Comparison of ENCODE assay signal across 23 cellular contexts in genomic region chr3:58586776-58587192, GRCh38. TPM values are rescaled to one million over a fixed set of nuclear protein-coding genes. Genes with fewer than 3 reads are reported as not detected.
A peak's percentile ranks its signal among the peaks of the same experiment; 100 is the strongest.
DNase-seq lines count a peak whose midpoint lies in the region; ATAC-seq and TF ChIP-seq lines count a peak whose summit lies in the region.
"Had no signal": no experiment of that assay in that cellular context is flagged by ENCODE, and none has a peak within 500 bp of the region (broad histone marks: within the 10 kb centered on the region; RNA-seq: fewer than 3 reads in every experiment).

No MANE protein-coding gene starts in this region.

- H3K4me1 Mint-ChIP-seq in nephron progenitor cell = peaks cover 46% of the 10 kb centered on the region

- H3K4me1 ChIP-seq in left ventricle myocardium inferior (peaks cover 39% of the 10 kb centered on the region), heart right ventricle (peaks cover 8 to 33% (median 20%) of the 10 kb centered on the region in 9 donors), esophagus muscularis mucosa (peaks cover 21 to 36% (median 26%) of the 10 kb centered on the region in 4 donors), aorta (ENCODE audit: control insufficient read depth in 1 of 2, insufficient read depth in 2 of 2, low read length in 2 of 2) (no peaks in the 10 kb centered on the region), transverse colon (peaks cover 4 to 23% (median 13%) of the 10 kb centered on the region in 4 donors)

- WGBS in heart right ventricle, 2 donors = 7 to 14% methylated on average over 44 of the region's 44 CpGs
- 16% methylated on average over 9 of the region's 44 CpGs for WGBS in esophagus muscularis mucosa
- WGBS in aorta, 2 donors = 3 to 5% methylated on average over 33 to 44 of the region's 44 CpGs
- 33% methylated on average over 14 of the region's 44 CpGs; no CpG with 5 or more reads in 1 of the 2 donors for WGBS in transverse colon (ENCODE audit: low coverage in 1 of 2), 2 donors

- intact Hi-C loops in left ventricle myocardium inferior (cut with micrococcal nuclease) = no loop called here
- intact Hi-C loops in heart right ventricle (cut with DNase I) = loop anchor here in 5 of 10 donors (5.0 kb wide), 2 partner anchors 41 to 46 kb away; no protein-coding TSS in a partner anchor
- intact Hi-C loops in esophagus muscularis mucosa (cut with DNase I) = loop anchor here (5.0 kb wide), 1 partner anchor 41 kb away; no protein-coding TSS in a partner anchor
- intact Hi-C loops in aorta (cut with DNase I) = loop anchor here in 1 of 2 donors (5.0 kb wide), 1 partner anchor 41 kb away; no protein-coding TSS in a partner anchor
- intact Hi-C loops in transverse colon (cut with DNase I; ENCODE audit: low total_unique reads) = no loop called here

- no peak overlapping the region for H3K27ac ChIP-seq in left ventricle myocardium inferior (replicated peaks)
- no peak overlapping the region for H3K27ac ChIP-seq in heart right ventricle
- no peak overlapping the region for H3K27ac ChIP-seq in esophagus muscularis mucosa (replicated peaks in 1 of 4)
- H3K27ac ChIP-seq in aorta (ENCODE audit: low read depth in 1 of 2, low read length in 2 of 2) = no peak overlapping the region
- no peak overlapping the region for H3K27ac ChIP-seq in transverse colon
- H3K27ac ChIP-seq: A549, epithelial cell of prostate, gastroesophageal sphincter, GM23248 had no signal

- H3K27me3 Mint-ChIP-seq in nephron progenitor cell (ENCODE audit: low read depth, poor library complexity) = peaks cover 69% of the 10 kb centered on the region

- H3K36me3 ChIP-seq in left ventricle myocardium inferior = no peaks in the 10 kb centered on the region
- no peaks in the 10 kb centered on the region for H3K36me3 ChIP-seq in heart right ventricle
- H3K36me3 ChIP-seq in esophagus muscularis mucosa = no peaks in the 10 kb centered on the region
- no peaks in the 10 kb centered on the region for H3K36me3 ChIP-seq in aorta (ENCODE audit: control insufficient read depth in 1 of 2, insufficient read depth in 2 of 2, low read length in 1 of 2)
- no peaks in the 10 kb centered on the region for H3K36me3 ChIP-seq in transverse colon
- H3K36me3 ChIP-seq: gastroesophageal sphincter, MG63, tibial nerve had no signal

- H3K27me3 ChIP-seq in left ventricle myocardium inferior (ENCODE audit: low read depth) (peaks cover 7% of the 10 kb centered on the region), heart right ventricle (peaks cover 0 to 32% (median 8%) of the 10 kb centered on the region in 7 donors), esophagus muscularis mucosa (peaks cover 0 to 28% (median 11%) of the 10 kb centered on the region in 4 donors), aorta (ENCODE audit: control insufficient read depth in 1 of 2, insufficient read depth in 2 of 2, low read length in 1 of 2) (no peaks in the 10 kb centered on the region), transverse colon (peaks cover 28% of the 10 kb centered on the region)
- H3K27me3 ChIP-seq: MG63 had no signal

- peak overlapping the region; percentile 66 for H3K4me3 ChIP-seq in left ventricle myocardium inferior
- H3K4me3 ChIP-seq in heart right ventricle = no peak overlapping the region
- peak overlapping the region; percentile 6 to 56 (median 16) for H3K4me3 ChIP-seq in esophagus muscularis mucosa
- no peak overlapping the region for H3K4me3 ChIP-seq in aorta (ENCODE audit: low read length in 2 of 2)
- no peak overlapping the region for H3K4me3 ChIP-seq in transverse colon
- H3K4me3 ChIP-seq: A549, MG63 had no signal

- peak overlapping the region; percentile 81 for H3K4me3 Mint-ChIP-seq in nephron progenitor cell

- TF ChIP-seq EP300 in esophagus muscularis mucosa (IDR thresholded peaks at IDR 0.05) = no peak
- TF ChIP-seq EP300 in transverse colon (IDR thresholded peaks at IDR 0.05; ENCODE audit: low read depth) = no peak

- no peak for DNase-seq in left ventricle myocardium inferior
- DNase-seq in heart right ventricle = no peak
- no peak for DNase-seq in esophagus muscularis mucosa (ENCODE audit: extremely low spot score)
- peak; percentile 74 for DNase-seq in nephron progenitor cell
- no peak for DNase-seq in aorta
- no peak for DNase-seq in transverse colon
- DNase-seq in erythroblast (lab: John Stamatoyannopoulos, UW) = no peak
- DNase-seq: activated CD8-positive, alpha-beta T cell treated with anti-CD3 and anti-CD28 coated beads, Interleukin-2, amount 10 ng/mL, durations not matched to agents 7 days and 5 days; activated T-cell treated with anti-CD3 and anti-CD28 coated beads, Interleukin-2, amount 50 U/mL, for 4 hours; GM23248; kidney glomerular epithelial cell; MG63; NCI-H1930; NCI-H446 treated with DMSO at 0.1 percent for 48 hours; Right ventricle myocardium superior; T-helper 1 cell had no signal

- TF ChIP-seq CTCF in left ventricle myocardium inferior (IDR thresholded peaks at IDR 0.05; ENCODE audit: borderline replicate concordance) = no peak
- TF ChIP-seq CTCF in heart right ventricle (IDR thresholded peaks at IDR 0.05) = no peak
- TF ChIP-seq CTCF in esophagus muscularis mucosa (IDR thresholded peaks at IDR 0.05) = no peak
- no peak for TF ChIP-seq CTCF in nephron progenitor cell (IDR thresholded peaks at IDR 0.05)
- TF ChIP-seq CTCF in transverse colon (IDR thresholded peaks at IDR 0.05) = no peak

- in situ Hi-C loops in transverse colon (cut with MboI; ENCODE audit: low pct_ligation_motif_present in 1 of 4, low pct_unique_long_range_greater_than_20kb in 1 of 4, low sequenced_read_pairs in 3 of 4) = no loop called here

- H3K9me3 ChIP-seq in left ventricle myocardium inferior (replicated peaks) (no peaks in the 10 kb centered on the region), heart right ventricle (no peaks in the 10 kb centered on the region), esophagus muscularis mucosa (no peaks in the 10 kb centered on the region), aorta (ENCODE audit: control insufficient read depth, low read length) (no peaks in the 10 kb centered on the region), transverse colon (no peaks in the 10 kb centered on the region)
- H3K9me3 ChIP-seq: A549, gastroesophageal sphincter, MG63, tibial nerve had no signal

- no peaks in the 10 kb centered on the region for H3K36me3 Mint-ChIP-seq in nephron progenitor cell (ENCODE audit: low read depth)
- H3K36me3 Mint-ChIP-seq: stimulated activated effector memory CD8-positive, alpha-beta T cell treated with anti-CD3 and anti-CD28 coated beads, Interleukin-12 subunit alpha, Interleukin-12 subunit beta, amount 100 ng/mL, for 72 hours had no signal

- no peaks in the 10 kb centered on the region for H3K9me3 Mint-ChIP-seq in nephron progenitor cell
- H3K9me3 Mint-ChIP-seq: activated naive CD4-positive, alpha-beta T cell treated with anti-CD3 and anti-CD28 coated beads, Interleukin-2, amount 50 U/mL, for 24 hours; activated T-cell treated with anti-CD3 and anti-CD28 coated beads, Interleukin-2, amount 50 U/mL, for 4 hours had no signal

- TF ChIP-seq POLR2A in esophagus muscularis mucosa (IDR thresholded peaks at IDR 0.05; ENCODE audit: low read depth) (no peak), transverse colon (IDR thresholded peaks at IDR 0.05) (no peak), erythroblast (IDR thresholded peaks at IDR 0.05; ENCODE audit: low read length) (no peak)

- no peak overlapping the region for H3K27ac Mint-ChIP-seq in nephron progenitor cell
- H3K27ac Mint-ChIP-seq: activated CD8-positive, alpha-beta T cell treated with anti-CD3 and anti-CD28 coated beads, Interleukin-2, amount 10 ng/mL, durations not matched to agents 7 days and 5 days; stimulated activated effector memory CD8-positive, alpha-beta T cell treated with anti-CD3 and anti-CD28 coated beads, Interleukin-12 subunit alpha, Interleukin-12 subunit beta, amount 100 ng/mL, for 72 hours had no signal

- ATAC-seq in heart right ventricle (no peak), aorta (ENCODE audit: low FRiP score) (peak; percentile 9), HG03280 (IDR thresholded peaks at IDR 0.05; ENCODE audit: unreplicated experiment) (no peak)
- ATAC-seq: A549; activated CD8-positive, alpha-beta T cell treated with anti-CD3 and anti-CD28 coated beads, Interleukin-2, amount 10 ng/mL, durations not matched to agents 7 days and 5 days; activated T-cell treated with anti-CD3 and anti-CD28 coated beads, Interleukin-2, amount 50 U/mL, for 4 hours; gastroesophageal sphincter; stimulated activated effector memory CD8-positive, alpha-beta T cell treated with anti-CD3 and anti-CD28 coated beads, Interleukin-12 subunit alpha, Interleukin-12 subunit beta, amount 100 ng/mL, for 72 hours had no signal

RNA-seq across cellular contexts. Expression of gene FAM107A, which starts 9.6 kb away (rescaled TPM):
- total RNA-seq in left ventricle myocardium inferior (115 TPM), heart right ventricle (100 to 1,000 TPM in 1 of 10 donors, 10 to 100 TPM in 9; 18.3 to 149 (median 54.3) TPM), esophagus muscularis mucosa (100 to 1,000 TPM in 2 of 4 donors, 10 to 100 TPM in 2; 35.7 to 107 (median 92.7) TPM), aorta (10 to 100 TPM; 10.2 to 23.6 TPM), transverse colon (10 to 100 TPM; 14.1 to 21.9 (median 16.0) TPM)
- polyA plus RNA-seq in heart right ventricle (10 to 100 TPM; 47.7 to 63.4 TPM), aorta (1 to 10 TPM; 3.8 to 5.6 TPM)
- total RNA-seq: activated CD8-positive, alpha-beta T cell treated with anti-CD3 and anti-CD28 coated beads, Interleukin-2, amount 10 ng/mL, durations not matched to agents 7 days and 5 days; activated T-cell treated with anti-CD3 and anti-CD28 coated beads, Interleukin-2, amount 50 U/mL, for 4 hours had no signal

RNA-seq across cellular contexts. Expression of gene ACOX2, which starts 49.8 kb away (rescaled TPM):
- total RNA-seq in left ventricle myocardium inferior (37.2 TPM), heart right ventricle (10 to 100 TPM; 30.1 to 46.4 (median 34.9) TPM), esophagus muscularis mucosa (10 to 100 TPM; 18.3 to 28.9 (median 20.2) TPM), aorta (10 to 100 TPM; 12.9 to 31.5 TPM), transverse colon (100 to 1,000 TPM in 1 of 4 donors, 10 to 100 TPM in 3; 28.3 to 125 (median 37.9) TPM)
- polyA plus RNA-seq in heart right ventricle (10 to 100 TPM in 1 of 2 donors, 1 to 10 TPM in 1; 7.6 to 64.9 TPM), aorta (10 to 100 TPM; 10.6 to 68.7 TPM)
- total RNA-seq: activated CD8-positive, alpha-beta T cell treated with anti-CD3 and anti-CD28 coated beads, Interleukin-2, amount 10 ng/mL, durations not matched to agents 7 days and 5 days; activated T-cell treated with anti-CD3 and anti-CD28 coated beads, Interleukin-2, amount 50 U/mL, for 4 hours had no signal

Comparison
In these comparisons a context has a peak if more than half of its experiments do, and no peak if none do; other contexts are left out.
1. H3K4me3 ChIP-seq: peak in left ventricle myocardium inferior (single experiment) and esophagus muscularis mucosa (4 of 4); none in heart right ventricle (0 of 10), aorta (0 of 2) and transverse colon (0 of 4).